Comparison of ENCODE assay signal across 1 cellular context in genomic region chr1:16699440-16699839, GRCh38. TPM values are rescaled to one million over a fixed set of nuclear protein-coding genes. Genes with fewer than 3 reads are reported as not detected.
"Had no signal": no experiment of that assay in that cellular context is flagged by ENCODE, and none has a peak within 500 bp of the region (broad histone marks: within the 10 kb centered on the region; RNA-seq: fewer than 3 reads in every experiment).

No MANE protein-coding gene starts in this region.

RNA-seq across cellular contexts. Expression of gene RNU1-3, which starts 32.7 kb away (rescaled TPM):
- total RNA-seq: M059J had no signal

RNA-seq across cellular contexts. Expression of gene RNU1-4, which starts 40.9 kb away (rescaled TPM):
- total RNA-seq: M059J had no signal
